In genomic region chr15:40787344-40787841, GRCh38 we compare ENCODE assay signal across 9 cellular contexts. TPM values are rescaled to one million over a fixed set of nuclear protein-coding genes. Genes with fewer than 3 reads are reported as not detected.
DNase-seq lines count a peak whose midpoint lies in the region; ATAC-seq, FAIRE-seq and TF ChIP-seq lines count a peak whose summit lies in the region.
"Had no signal": no experiment of that assay in that cellular context is flagged by ENCODE, and none has a peak within 500 bp of the region (broad histone marks: within the 10 kb centered on the region; RNA-seq: fewer than 3 reads in every experiment).

No MANE protein-coding gene starts in this region.

- H3K27me3 ChIP-seq in esophagus (ENCODE audit: control insufficient read depth in 1 of 2, insufficient read depth in 2 of 2, low read length in 2 of 2) (no peaks in the 10 kb centered on the region), skeletal muscle satellite cell (ENCODE audit: control insufficient read depth, insufficient read depth, low read length) (no peaks in the 10 kb centered on the region)
- H3K27me3 ChIP-seq: heart right ventricle had no signal

- TF ChIP-seq CTCF in D721Med (IDR thresholded peaks at IDR 0.05; ENCODE audit: insufficient read depth, missing control alignments): no peak

- DNase-seq in DMS53 (lab: John Stamatoyannopoulos, UW): peak; percentile 97
- peak; percentile 87 for DNase-seq in NCI-H2029 (lab: John Stamatoyannopoulos, UW)
- peak; percentile 67 to 78 for DNase-seq in activated CD4-positive, alpha-beta T cell treated with anti-CD3 and anti-CD28 coated beads, Interleukin-2, amount 50 U/mL, for 48 hours
- no peak for DNase-seq in HPDE6-E6E7 (ENCODE audit: extremely low spot score)
- DNase-seq in D721Med (ENCODE audit: insufficient read length, low spot score): no peak
- DNase-seq: heart right ventricle had no signal

- FAIRE-seq in D721Med (lab: Jason Lieb, UNC): no peak

- H3K36me3 ChIP-seq in esophagus (ENCODE audit: control insufficient read depth in 2 of 2, insufficient read depth in 2 of 2, low read length in 1 of 2) (peaks cover 0 to 7% of the 10 kb centered on the region in 2 donors), skeletal muscle satellite cell (ENCODE audit: insufficient read depth, low read length) (peaks cover 8% of the 10 kb centered on the region)

- WGBS in esophagus, 2 donors: 19 to 21% methylated on average over 4 of the region's 4 CpGs

- H3K9ac ChIP-seq in skeletal muscle satellite cell (ENCODE audit: low read depth, low read length): peak overlapping the region; percentile 17

- no peak for ATAC-seq in GM21526 (IDR thresholded peaks at IDR 0.05; ENCODE audit: low FRiP score, unreplicated experiment)

- H3K4me1 ChIP-seq in esophagus (ENCODE audit: control insufficient read depth in 2 of 2, insufficient read depth in 2 of 2, low read length in 1 of 2): peaks cover 5 to 21% of the 10 kb centered on the region in 2 donors
- H3K4me1 ChIP-seq in skeletal muscle satellite cell (ENCODE audit: control insufficient read depth, insufficient read depth, low read length): peaks cover 25% of the 10 kb centered on the region

- H3K27ac ChIP-seq in esophagus (ENCODE audit: low read depth in 2 of 2, low read length in 1 of 2): peak overlapping the region; percentile 87 to 90

- H3K9me3 ChIP-seq in esophagus (ENCODE audit: control insufficient read depth in 2 of 2, insufficient read depth in 1 of 2, low read depth in 1 of 2, low read length in 1 of 2) (no peaks in the 10 kb centered on the region), skeletal muscle satellite cell (replicated peaks; ENCODE audit: low read length) (no peaks in the 10 kb centered on the region)
- H3K9me3 ChIP-seq: heart right ventricle had no signal

- H3K4me3 ChIP-seq in esophagus (ENCODE audit: low read depth in 1 of 2, low read length in 2 of 2) (no peak overlapping the region), skeletal muscle satellite cell (ENCODE audit: low read length) (no peak overlapping the region)
- H3K4me3 ChIP-seq: heart right ventricle had no signal

- H3K4me2 ChIP-seq in skeletal muscle satellite cell (ENCODE audit: low read length): peak overlapping the region; percentile 36

RNA-seq across cellular contexts. Expression of gene C15orf62, which starts 17.6 kb away (rescaled TPM):
- 10 to 100 TPM; 21.3 to 71.9 TPM for polyA plus RNA-seq in esophagus
- total RNA-seq in skeletal muscle satellite cell (2012; rRNA removed): not detected in 2 replicates

RNA-seq across cellular contexts. Expression of gene ZFYVE19, which starts 19.5 kb away (rescaled TPM):
- polyA plus RNA-seq in esophagus: 10 to 100 TPM; 22.5 to 45.5 TPM
- total RNA-seq in skeletal muscle satellite cell (2012; rRNA removed): 16.6 and 18.0 TPM in 2 replicates

RNA-seq across cellular contexts. Expression of gene DNAJC17, which starts 19.9 kb away (rescaled TPM):
- 10 to 100 TPM; 51.3 to 88.1 TPM for polyA plus RNA-seq in esophagus
- 10.7 and 13.9 TPM in 2 replicates for total RNA-seq in skeletal muscle satellite cell (2012; rRNA removed)

RNA-seq across cellular contexts. Expression of gene GCHFR, which starts 23.5 kb away (rescaled TPM):
- 10 to 100 TPM; 42.9 to 87.9 TPM for polyA plus RNA-seq in esophagus
- 0.22 and 0.25 TPM in 2 replicates for total RNA-seq in skeletal muscle satellite cell (2012; rRNA removed)

RNA-seq across cellular contexts. Expression of gene RMDN3, which starts 32.3 kb away (rescaled TPM):
- 10 to 100 TPM; 18.0 to 21.6 TPM for polyA plus RNA-seq in esophagus
- 15.0 and 19.0 TPM in 2 replicates for total RNA-seq in skeletal muscle satellite cell (2012; rRNA removed)

Comparison
In these comparisons a context has a peak if more than half of its experiments do, and no peak if none do; other contexts are left out.
1. DNase-seq: peak in DMS53 (single experiment), NCI-H2029 (single experiment) and activated CD4-positive, alpha-beta T cell treated with anti-CD3 and anti-CD28 coated beads, Interleukin-2, amount 50 U/mL, for 48 hours (2 of 2); none in HPDE6-E6E7 (single experiment) and D721Med (single experiment).